In genomic region chr7:40903872-40904271, GRCh38 we compare ENCODE assay signal across 23 cellular contexts.
"Had no signal": no experiment of that assay in that cellular context is flagged by ENCODE, and none has a peak within 500 bp of the region (broad histone marks: within the 10 kb centered on the region; RNA-seq: fewer than 3 reads in every experiment).

No MANE protein-coding gene starts in this region.

- H3K27ac Mint-ChIP-seq: mesothelial cell of epicardium; naive B cell; natural killer cell treated with Interleukin-12 subunit alpha and Interleukin-12 subunit beta and Interleukin-15 and Interleukin-18, amount 100 ng/mL, for 72 hours; stimulated activated naive B cell treated with anti-CD40 and anti-IgM and Interleukin-4, amounts not matched to agents 10 μg/mL and 1 μg/mL and 100 μg/mL, for 72 hours had no signal

- H3K9me3 Mint-ChIP-seq: mesothelial cell of epicardium had no signal

- H3K27me3 ChIP-seq: right atrium auricular region, right lobe of liver, stomach, testis, thyroid gland, upper lobe of right lung, vagina had no signal

- ATAC-seq: natural killer cell treated with Interleukin-12 subunit alpha and Interleukin-12 subunit beta and Interleukin-15 and Interleukin-18, amount 100 ng/mL, for 72 hours; right lobe of liver; stimulated activated naive B cell treated with anti-CD40 and anti-IgM and Interleukin-4, amounts not matched to agents 10 μg/mL and 1 μg/mL and 100 μg/mL, for 72 hours; stimulated activated naive CD8-positive, alpha-beta T cell treated with anti-CD3 and anti-CD28 coated beads, Interleukin-15, Interleukin-2, amounts not matched to agents 100 U/mL and 50 U/mL, for 24 hours; upper lobe of right lung had no signal

- H3K4me1 ChIP-seq: left ventricle myocardium inferior, parathyroid adenoma, right atrium auricular region, right lobe of liver, stomach, testis, thyroid gland, upper lobe of right lung had no signal

- H3K4me1 Mint-ChIP-seq: mesothelial cell of epicardium; naive B cell; stimulated activated naive B cell treated with anti-CD40 and anti-IgM and Interleukin-4, amounts not matched to agents 10 μg/mL and 1 μg/mL and 100 μg/mL, for 72 hours had no signal

- H3K4me3 ChIP-seq: left ventricle myocardium inferior, right atrium auricular region, right lobe of liver, skin epidermis, stomach, testis, thyroid gland, upper lobe of right lung, vagina had no signal

- H3K27me3 Mint-ChIP-seq: naive B cell; natural killer cell treated with Interleukin-12 subunit alpha and Interleukin-12 subunit beta and Interleukin-15 and Interleukin-18, amount 100 ng/mL, for 72 hours; stimulated activated naive B cell treated with anti-CD40 and anti-IgM and Interleukin-4, amounts not matched to agents 10 μg/mL and 1 μg/mL and 100 μg/mL, for 72 hours had no signal

- H3K4me3 Mint-ChIP-seq: mesothelial cell of epicardium; naive B cell; natural killer cell treated with Interleukin-12 subunit alpha and Interleukin-12 subunit beta and Interleukin-15 and Interleukin-18, amount 100 ng/mL, for 72 hours; stimulated activated naive B cell treated with anti-CD40 and anti-IgM and Interleukin-4, amounts not matched to agents 10 μg/mL and 1 μg/mL and 100 μg/mL, for 72 hours had no signal

- H3K27ac ChIP-seq: left ventricle myocardium inferior, parathyroid adenoma, right atrium auricular region, right lobe of liver, skin epidermis, stomach, testis, thyroid gland, upper lobe of right lung, vagina had no signal

- DNase-seq: hippocampal formation; kidney; left ventricle myocardium inferior; mesendoderm; naive B cell; right lobe of liver; stimulated activated CD4-positive, alpha-beta T cell treated with anti-CD3 and anti-CD28 coated beads, Interleukin-12 subunit alpha, Interleukin-12 subunit beta, amount 100 ng/mL, for 4 hours; stimulated activated CD4-positive, alpha-beta T cell treated with anti-CD3 and anti-CD28 coated beads, Interleukin-15, amount 100 ng/mL, for 24 hours; stimulated activated CD4-positive, alpha-beta T cell treated with anti-CD3 and anti-CD28 coated beads, Interleukin-2, amount 100 ng/mL, for 24 hours; stimulated activated CD4-positive, alpha-beta T cell treated with anti-CD3 and anti-CD28 coated beads, Interleukin-4, amount 100 ng/mL, for 1 hour; stimulated activated naive B cell treated with anti-CD40 and anti-IgM and Interleukin-4, amounts not matched to agents 10 μg/mL and 1 μg/mL and 100 μg/mL, for 72 hours; stimulated activated naive CD8-positive, alpha-beta T cell treated with anti-CD3 and anti-CD28 coated beads, Interleukin-15, Interleukin-2, amounts not matched to agents 100 U/mL and 50 U/mL, for 24 hours; stomach; testis; thyroid gland; trophoblast cell; upper lobe of right lung had no signal

- H3K9me3 ChIP-seq: left ventricle myocardium inferior, right atrium auricular region, right lobe of liver, testis, thyroid gland, vagina had no signal

- H3K36me3 Mint-ChIP-seq: mesothelial cell of epicardium; naive B cell; natural killer cell treated with Interleukin-12 subunit alpha and Interleukin-12 subunit beta and Interleukin-15 and Interleukin-18, amount 100 ng/mL, for 72 hours; stimulated activated naive B cell treated with anti-CD40 and anti-IgM and Interleukin-4, amounts not matched to agents 10 μg/mL and 1 μg/mL and 100 μg/mL, for 72 hours had no signal

- H3K36me3 ChIP-seq: left ventricle myocardium inferior, right atrium auricular region, right lobe of liver, stomach, thyroid gland, upper lobe of right lung, vagina had no signal
